In the genomic region with DNA sequence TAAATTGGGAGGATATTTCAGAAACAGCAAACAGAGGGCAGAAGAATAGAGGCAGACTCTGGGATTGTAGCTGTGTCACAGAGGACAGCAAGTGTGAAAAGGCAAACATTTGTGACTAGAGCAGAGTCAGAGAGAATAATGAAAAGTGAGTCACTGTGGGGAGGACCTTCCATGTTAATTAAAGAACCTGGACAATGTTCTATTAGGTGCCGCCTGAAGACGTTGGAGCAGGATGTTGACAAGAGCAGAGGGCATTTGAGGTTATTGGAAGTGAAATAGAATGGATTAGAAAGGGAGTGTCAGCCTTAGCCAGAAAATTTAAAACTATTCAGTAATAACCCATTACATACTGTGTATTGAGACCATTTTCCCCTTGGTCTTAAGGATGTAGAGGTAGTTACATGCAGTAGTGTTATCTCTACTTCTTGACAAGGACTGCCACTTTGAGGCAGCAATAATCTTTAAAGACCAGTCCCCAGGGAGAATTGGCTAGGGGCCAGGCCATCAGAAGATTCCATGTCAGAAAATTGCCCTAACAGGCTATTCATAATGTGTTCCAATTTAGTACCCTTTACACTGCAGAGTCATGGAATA, we compare ENCODE assay signal across 19 cellular contexts. TPM values are rescaled to one million over a fixed set of nuclear protein-coding genes. Genes with fewer than 3 reads are reported as not detected.
DNase-seq lines count a peak whose midpoint lies in the region; ATAC-seq, FAIRE-seq and TF ChIP-seq lines count a peak whose summit lies in the region.
"Had no signal": no experiment of that assay in that cellular context is flagged by ENCODE, and none has a peak within 500 bp of the region (broad histone marks: within the 10 kb centered on the region; RNA-seq: fewer than 3 reads in every experiment).

No MANE protein-coding gene starts in this region.

- H3K4me1 ChIP-seq in K562 (replicated peaks in 1 of 2; ENCODE audit: control insufficient read depth in 2 of 2, insufficient read depth in 2 of 2, low read length in 2 of 2) = peaks cover 4 to 21% of the 10 kb centered on the region in 2 experiments; a peak in 4 of 5 replicates
- H3K4me1 ChIP-seq in effector memory CD4-positive, alpha-beta T cell (ENCODE audit: control insufficient read depth, insufficient read depth, low read length, poor library complexity, severe bottlenecking) = no peaks in the 10 kb centered on the region

- in situ Hi-C loops in K562 (cut with MboI) = no loop called here

- CTCF ChIA-PET in K562 (lab: Yijun Ruan, JAX; ENCODE audit: low intra/inter-chr PET ratio) = no interaction called here

- no peak overlapping the region for H2AFZ ChIP-seq in K562 (ENCODE audit: low read depth, low read length)

- peak in 1 of 3 experiments; percentile 19; a peak in 2 of 6 replicates for TF ChIP-seq CTCF in K562 (IDR thresholded peaks at IDR 0.05 in 2 of 3, conservative IDR thresholded peaks at IDR 0.05 in 1 of 3; ENCODE audit: insufficient read depth in 2 of 3, low read depth in 1 of 3, low read length in 3 of 3)

- H3K27ac ChIP-seq in K562 (ENCODE audit: extremely low read depth, low read depth, low read length) = no peak overlapping the region
- H3K27ac ChIP-seq in effector memory CD4-positive, alpha-beta T cell (ENCODE audit: insufficient read depth, low read length, poor library complexity, severe bottlenecking) = no peak overlapping the region
- H3K27ac ChIP-seq: pancreas, spleen had no signal

- 0 out of 2 replicates have a peak, but pooled peaks have one; percentile 8 for TF ChIP-seq EP300 in K562 (IDR thresholded peaks at IDR 0.05; ENCODE audit: low read length)

- ATAC-seq in K562 (peak; percentile 70), left colon (peak; percentile 72), HG03342 (IDR thresholded peaks at IDR 0.05; ENCODE audit: unreplicated experiment) (no peak)
- ATAC-seq: activated T-cell treated with anti-CD3 and anti-CD28 coated beads, Interleukin-2, amount 50 U/mL, for 4 hours; GM12878; pancreas had no signal

- peak; percentile 87 for FAIRE-seq in K562 (lab: Jason Lieb, UNC)
- FAIRE-seq: endometrium, GM12878, pancreas had no signal

- no peaks in the 10 kb centered on the region for H4K20me1 ChIP-seq in K562 (replicated peaks; ENCODE audit: control insufficient read depth, insufficient read depth, low read length)

- H3K9me3 ChIP-seq in K562 (replicated peaks; ENCODE audit: control insufficient read depth, insufficient read depth, low read depth, low read length) = peaks cover 7% of the 10 kb centered on the region
- H3K9me3 ChIP-seq in effector memory CD4-positive, alpha-beta T cell (ENCODE audit: control insufficient read depth, low read length) = no peaks in the 10 kb centered on the region
- H3K9me3 ChIP-seq: pancreas, spleen had no signal

- peak in 1 of 2 experiments; percentile 33; a peak in 2 of 4 replicates for TF ChIP-seq RAD21 in K562 (CRISPR knock-in tag; conservative IDR thresholded peaks at IDR 0.05 in 1 of 2, IDR thresholded peaks at IDR 0.05 in 1 of 2)

- 0 out of 5 replicates have a peak, but pooled peaks cover 0 to 4% of the 10 kb centered on the region in 2 experiments for H3K27me3 ChIP-seq in K562 (ENCODE audit: control insufficient read depth in 2 of 2, insufficient read depth in 2 of 2, low read length in 2 of 2)
- H3K27me3 ChIP-seq in effector memory CD4-positive, alpha-beta T cell (replicated peaks; ENCODE audit: control insufficient read depth, insufficient read depth, low read length, poor library complexity, severe bottlenecking) = no peaks in the 10 kb centered on the region
- H3K27me3 ChIP-seq: pancreas, spleen had no signal

- H3K4me3 ChIP-seq in K562 = no peak overlapping the region
- H3K4me3 ChIP-seq in effector memory CD4-positive, alpha-beta T cell (ENCODE audit: insufficient read depth, low read depth, low read length, poor library complexity, severe bottlenecking) = no peak overlapping the region
- H3K4me3 ChIP-seq: GM12878, pancreas, spleen had no signal

- WGBS in K562 (ENCODE audit: insufficient coverage, low coverage, missing lambda C conversion rate) = 44% methylated on average over 2 of the region's 2 CpGs

- no peak overlapping the region for H3K9ac ChIP-seq in K562 (ENCODE audit: insufficient read depth in 1 of 2, low read depth in 2 of 2, low read length in 2 of 2)

- DNase-seq in DMS53 treated with DMSO at 0.1 percent for 48 hours (lab: John Stamatoyannopoulos, UW; ENCODE audit: unreplicated experiment) (peak; percentile 11), M059J (ENCODE audit: low read depth) (peak; percentile 9), K562 (ENCODE audit: extremely low read depth in 1 of 4, low spot score in 3 of 4) (peak in 2 of 4 experiments; percentile 82 to 89), left colon (peak in 1 of 2 donors; percentile 43)
- no peak for DNase-seq in effector memory CD4-positive, alpha-beta T cell
- DNase-seq in stimulated activated CD8-positive, alpha-beta memory T cell treated with anti-CD3 and anti-CD28 coated beads, Interleukin-4, amount 100 ng/mL, for 48 hours = no peak
- DNase-seq: activated CD4-positive, alpha-beta T cell treated with anti-CD3 and anti-CD28 coated beads, Interleukin-2, amount 50 U/mL, for 1 hour; activated naive CD8-positive, alpha-beta T cell treated with anti-CD3 and anti-CD28 coated beads, Interleukin-2, amount 10 ng/mL, durations not matched to agents 7 days and 5 days; activated T-cell treated with anti-CD3 and anti-CD28 coated beads, Interleukin-2, amount 50 U/mL, for 4 hours; H9; IMR-90; islet precursor cell; NCI-H1092; NCI-H446 treated with DMSO at 0.1 percent for 48 hours; pancreas; spleen had no signal

- intact Hi-C loops in K562 (cut with micrococcal nuclease) = no loop called here
- intact Hi-C loops in left colon (cut with DNase I, micrococcal nuclease) = no loop called here

- POLR2A ChIA-PET in K562 (lab: Yijun Ruan, JAX) = interaction anchor here (0.9 to 3.1 kb wide), 3 partner anchors 9 to 19 kb away, joined by 3 to 19 read pairs (median 4); partner anchors contain the start of gene HIGD1A

- no peaks in the 10 kb centered on the region for H3K79me2 ChIP-seq in K562 (ENCODE audit: control insufficient read depth, insufficient read depth, low read length)

- no peak for TF ChIP-seq POLR2A in K562 (conservative IDR thresholded peaks at IDR 0.05)

- no peaks in the 10 kb centered on the region for H3K36me3 ChIP-seq in K562 (ENCODE audit: control insufficient read depth, insufficient read depth, low read length)
- H3K36me3 ChIP-seq in effector memory CD4-positive, alpha-beta T cell (ENCODE audit: control insufficient read depth, insufficient read depth, low read length) = no peaks in the 10 kb centered on the region
- H3K36me3 ChIP-seq: pancreas, spleen had no signal

- H3K9me1 ChIP-seq in K562 (ENCODE audit: control insufficient read depth, insufficient read depth, low read length) = no peaks in the 10 kb centered on the region

- no TSS peak for BruUV-seq in K562 (replicated peaks; lab: Mats Ljungman, UMichigan)

- peak overlapping the region; percentile 5; the same call in 1 of the 2 replicates for H3K4me2 ChIP-seq in K562 (ENCODE audit: insufficient read depth, low read length)

RNA-seq across cellular contexts. Expression of gene ACKR2, which starts 5.8 kb away (rescaled TPM):
- total RNA-seq in M059J (2014; rRNA removed; shearing (Covaris generic)) = 0.02 TPM in 1 of 2 replicates, not detected in the other
- total RNA-seq in K562 (2011; cell fraction: chromatin; rRNA removed; ENCODE audit: low replicate concordance) = 2.1 and 2.5 TPM in 2 replicates
- 1.7 and 2.2 TPM in 2 replicates for total RNA-seq in K562 (2011; cell fraction: nucleolus; rRNA removed)
- total RNA-seq in K562 (2011; cell fraction: nucleoplasm; rRNA removed) = 1.5 and 3.8 TPM in 2 replicates
- total RNA-seq in K562 (2014; rRNA removed) (0.08 and 0.32 TPM in 2 replicates), K562 (2014; rRNA removed; fragmentation: Illumina TruSeq; extraction: Trizol) (0.29 TPM in 2 replicates), K562 (2015; rRNA removed; fragmentation: Illumina TruSeq; extraction: Trizol) (0.15 TPM in 1 of 2 replicates, not detected in the other), K562 (2021) (0.69 and 0.85 TPM in 2 replicates), left colon (1 to 10 TPM; 4.9 to 6.3 TPM)
- polyA plus RNA-seq in K562 (2011; rRNA removed) (0.57 and 0.74 TPM in 2 replicates), K562 (2014; fragmentation: Illumina TruSeq; extraction: Trizol) (0.15 and 0.39 TPM in 2 replicates), K562 (2014; fragmentation: Nextera tagmentation; extraction: Ambion mirVana) (under 1 TPM; 0.03 to 0.21 TPM), K562 (2014; rRNA removed) (0.07 and 0.11 TPM in 2 replicates)
- polyA plus RNA-seq in K562 (2011; cell fraction: cytosol; rRNA removed) = 0.25 and 0.41 TPM in 2 replicates
- 0.72 and 0.75 TPM in 2 replicates for polyA plus RNA-seq in K562 (2011; cell fraction: nucleus; rRNA removed)
- 0.29 and 0.62 TPM in 2 replicates for polyA plus RNA-seq in K562 (2012)
- polyA minus RNA-seq in K562 (2011; rRNA and poly(A)+ RNA removed) = 0.84 and 1.3 TPM in 2 replicates
- 0.57 TPM in 1 of 2 replicates, not detected in the other for polyA minus RNA-seq in K562 (2011; cell fraction: cytosol; rRNA and poly(A)+ RNA removed)
- polyA minus RNA-seq in K562 (2011; cell fraction: nucleus; rRNA and poly(A)+ RNA removed) = 0.40 and 1.1 TPM in 2 replicates
- total RNA-seq: H9, IMR-90 had no signal

RNA-seq across cellular contexts. Expression of gene HIGD1A, which starts 10.7 kb away (rescaled TPM):
- total RNA-seq in M059J (2014; rRNA removed; shearing (Covaris generic)) = 138 and 163 TPM in 2 replicates
- total RNA-seq in K562 (2011; cell fraction: chromatin; rRNA removed; ENCODE audit: low replicate concordance) = 16.0 and 47.0 TPM in 2 replicates
- 14.0 and 19.1 TPM in 2 replicates for total RNA-seq in K562 (2011; cell fraction: nucleolus; rRNA removed)
- 44.3 and 95.3 TPM in 2 replicates for total RNA-seq in K562 (2011; cell fraction: nucleoplasm; rRNA removed)
- total RNA-seq in K562 (2014; rRNA removed) = 136 and 165 TPM in 2 replicates
- 333 and 382 TPM in 2 replicates for total RNA-seq in K562 (2014; rRNA removed; fragmentation: Illumina TruSeq; extraction: Trizol)
- 257 and 291 TPM in 2 replicates for total RNA-seq in K562 (2015; rRNA removed; fragmentation: Illumina TruSeq; extraction: Trizol)
- total RNA-seq in K562 (2021) = 183 and 189 TPM in 2 replicates
- polyA plus RNA-seq in K562 (2011; rRNA removed) = 218 and 362 TPM in 2 replicates
- polyA plus RNA-seq in K562 (2011; cell fraction: cytosol; rRNA removed) = 45.6 and 124 TPM in 2 replicates
- 25.3 and 53.9 TPM in 2 replicates for polyA plus RNA-seq in K562 (2011; cell fraction: nucleus; rRNA removed)
- polyA plus RNA-seq in K562 (2012) = 198 and 327 TPM in 2 replicates
- polyA plus RNA-seq in K562 (2014; fragmentation: Illumina TruSeq; extraction: Trizol) = 369 and 398 TPM in 2 replicates
- 1,000 to 10,000 TPM; 1,116 to 1,185 TPM for polyA plus RNA-seq in K562 (2014; fragmentation: Nextera tagmentation; extraction: Ambion mirVana)
- polyA plus RNA-seq in K562 (2014; rRNA removed) = 331 and 362 TPM in 2 replicates
- 172 and 181 TPM in 2 replicates for polyA minus RNA-seq in K562 (2011; rRNA and poly(A)+ RNA removed)
- polyA minus RNA-seq in K562 (2011; cell fraction: cytosol; rRNA and poly(A)+ RNA removed) = 59.9 and 87.1 TPM in 2 replicates
- 14.8 and 26.3 TPM in 2 replicates for polyA minus RNA-seq in K562 (2011; cell fraction: nucleus; rRNA and poly(A)+ RNA removed)
- 100 to 1,000 TPM; 376 to 377 TPM for total RNA-seq in left colon

RNA-seq across cellular contexts. Expression of gene CCDC13, which starts 42.0 kb away (rescaled TPM):
- 0.62 TPM in 1 of 2 replicates, not detected in the other for total RNA-seq in M059J (2014; rRNA removed; shearing (Covaris generic))
- total RNA-seq in K562 (2011; cell fraction: chromatin; rRNA removed; ENCODE audit: low replicate concordance) = 0.51 and 1.0 TPM in 2 replicates
- total RNA-seq in K562 (2011; cell fraction: nucleolus; rRNA removed) = 0.53 TPM in 1 of 2 replicates, not detected in the other
- 0.69 TPM in 1 of 2 replicates, not detected in the other for total RNA-seq in K562 (2011; cell fraction: nucleoplasm; rRNA removed)
- total RNA-seq in K562 (2014; rRNA removed) (0.53 and 0.68 TPM in 2 replicates), K562 (2014; rRNA removed; fragmentation: Illumina TruSeq; extraction: Trizol) (0.67 TPM in 1 of 2 replicates, not detected in the other), K562 (2015; rRNA removed; fragmentation: Illumina TruSeq; extraction: Trizol) (0.26 and 0.54 TPM in 2 replicates), K562 (2021) (0.24 and 0.49 TPM in 2 replicates), left colon (1 to 10 TPM; 2.0 to 2.3 TPM)
- polyA plus RNA-seq in K562 (2011; rRNA removed) (0.22 TPM in 1 of 2 replicates, not detected in the other), K562 (2014; fragmentation: Illumina TruSeq; extraction: Trizol) (0.28 and 0.29 TPM in 2 replicates), K562 (2014; fragmentation: Nextera tagmentation; extraction: Ambion mirVana) (under 1 TPM; 0.20 to 0.70 TPM), K562 (2014; rRNA removed) (0.48 and 0.89 TPM in 2 replicates)
- 0.06 and 0.09 TPM in 2 replicates for polyA plus RNA-seq in K562 (2011; cell fraction: cytosol; rRNA removed)
- 0.47 and 0.63 TPM in 2 replicates for polyA plus RNA-seq in K562 (2011; cell fraction: nucleus; rRNA removed)
- polyA plus RNA-seq in K562 (2012) = 0.30 and 0.46 TPM in 2 replicates
- not detected in 2 replicates for polyA minus RNA-seq in K562 (2011; rRNA and poly(A)+ RNA removed)
- polyA minus RNA-seq in K562 (2011; cell fraction: cytosol; rRNA and poly(A)+ RNA removed) = not detected in 2 replicates
- polyA minus RNA-seq in K562 (2011; cell fraction: nucleus; rRNA and poly(A)+ RNA removed) = not detected in 2 replicates
- total RNA-seq: H9 had no signal

Comparison
In these comparisons a context has a peak if more than half of its experiments do, and no peak if none do; other contexts are left out.
1. DNase-seq: peak in DMS53 treated with DMSO at 0.1 percent for 48 hours (single experiment) and M059J (single experiment); none in effector memory CD4-positive, alpha-beta T cell (0 of 3) and stimulated activated CD8-positive, alpha-beta memory T cell treated with anti-CD3 and anti-CD28 coated beads, Interleukin-4, amount 100 ng/mL, for 48 hours (single experiment).